Comparison of ENCODE assay signal across 23 cellular contexts in genomic region chr2:29691386-29691950, GRCh38.
DNase-seq lines count a peak whose midpoint lies in the region; ATAC-seq and TF ChIP-seq lines count a peak whose summit lies in the region.
"Had no signal": no experiment of that assay in that cellular context is flagged by ENCODE, and none has a peak within 500 bp of the region (broad histone marks: within the 10 kb centered on the region; RNA-seq: fewer than 3 reads in every experiment).

No MANE protein-coding gene starts in this region.

- H3K4me1 Mint-ChIP-seq in effector memory CD8-positive, alpha-beta T cell (ENCODE audit: low read depth in 2 of 2), result no peaks in the 10 kb centered on the region
- no peaks in the 10 kb centered on the region for H3K4me1 Mint-ChIP-seq in activated T-cell treated with anti-CD3 and anti-CD28 coated beads, Interleukin-2, amount 50 U/mL, for 72 hours (ENCODE audit: low read depth)
- H3K4me1 Mint-ChIP-seq: CD14-positive monocyte; CD8-positive, alpha-beta memory T cell had no signal

- no peaks in the 10 kb centered on the region for H3K36me3 Mint-ChIP-seq in effector memory CD8-positive, alpha-beta T cell (ENCODE audit: insufficient read depth)
- H3K36me3 Mint-ChIP-seq in activated T-cell treated with anti-CD3 and anti-CD28 coated beads, Interleukin-2, amount 50 U/mL, for 72 hours (ENCODE audit: insufficient read depth in 2 of 2), result no peaks in the 10 kb centered on the region
- H3K36me3 Mint-ChIP-seq: CD14-positive monocyte; CD8-positive, alpha-beta memory T cell had no signal

- TF ChIP-seq CTCF in cardiac muscle cell (IDR thresholded peaks at IDR 0.05; ENCODE audit: low read depth, low read length) (no peak), left ventricle myocardium inferior (IDR thresholded peaks at IDR 0.05; ENCODE audit: borderline replicate concordance) (no peak), gastroesophageal sphincter (IDR thresholded peaks at IDR 0.05) (no peak)

- 91 to 94% methylated on average over 2 of the region's 2 CpGs for WGBS in gastroesophageal sphincter (ENCODE audit: low coverage in 1 of 2), 2 donors

- no peaks in the 10 kb centered on the region for H3K27me3 ChIP-seq in cardiac muscle cell
- peaks cover 40% of the 10 kb centered on the region for H3K27me3 ChIP-seq in left ventricle myocardium inferior (ENCODE audit: low read depth)
- no peaks in the 10 kb centered on the region for H3K27me3 ChIP-seq in gastroesophageal sphincter
- H3K27me3 ChIP-seq: BE2C; BLaER1 treated with 17β-estradiol and CSF1 and Interleukin-3, amounts not matched to agents 10 nM and 100 nM had no signal

- no peaks in the 10 kb centered on the region for H3K9me3 Mint-ChIP-seq in effector memory CD8-positive, alpha-beta T cell
- no peaks in the 10 kb centered on the region for H3K9me3 Mint-ChIP-seq in activated T-cell treated with anti-CD3 and anti-CD28 coated beads, Interleukin-2, amount 50 U/mL, for 72 hours
- H3K9me3 Mint-ChIP-seq: CD4-positive, alpha-beta T cell; CD8-positive, alpha-beta memory T cell had no signal

- H3K27ac ChIP-seq in cardiac muscle cell (peak overlapping the region; percentile 60), left ventricle myocardium inferior (replicated peaks) (no peak overlapping the region), gastroesophageal sphincter (no peak overlapping the region)
- H3K27ac ChIP-seq: A549; BLaER1 treated with 17β-estradiol and CSF1 and Interleukin-3, amounts not matched to agents 10 nM and 100 nM; GM23248 had no signal

- no peak for ATAC-seq in effector memory CD8-positive, alpha-beta T cell (replicated peaks)
- ATAC-seq in gastroesophageal sphincter, result no peak
- ATAC-seq in activated T-cell treated with anti-CD3 and anti-CD28 coated beads, Interleukin-2, amount 50 U/mL, for 72 hours (replicated peaks in 1 of 2), result no peak
- ATAC-seq: A549 had no signal

- DNase-seq in cardiac muscle cell (ENCODE audit: low read depth in 1 of 2, low spot score in 1 of 2) (no peak), left ventricle myocardium inferior (no peak), kidney glomerular epithelial cell (lab: John Stamatoyannopoulos, UW) (peak; percentile 86), renal cortical epithelial cell (ENCODE audit: low read depth) (peak; percentile 82)
- no peak for DNase-seq in effector memory CD8-positive, alpha-beta T cell
- DNase-seq in activated T-cell treated with anti-CD3 and anti-CD28 coated beads, Interleukin-2, amount 50 U/mL, for 72 hours, result no peak
- DNase-seq: 8988T; ACHN; AML-193; BE2C; Calu3; CD4-positive, alpha-beta T cell; CD8-positive, alpha-beta memory T cell; DMS53; DMS79 treated with DMSO at 0.1 percent for 48 hours; GF-D8; GM23248; H7; HCEC 1CT had no signal

- H3K4me1 ChIP-seq in cardiac muscle cell (ENCODE audit: low read depth) (peaks cover 20% of the 10 kb centered on the region), left ventricle myocardium inferior (no peaks in the 10 kb centered on the region), gastroesophageal sphincter (no peaks in the 10 kb centered on the region)
- H3K4me1 ChIP-seq: A549 had no signal

- H3K36me3 ChIP-seq in cardiac muscle cell, result no peaks in the 10 kb centered on the region
- no peaks in the 10 kb centered on the region for H3K36me3 ChIP-seq in left ventricle myocardium inferior
- H3K36me3 ChIP-seq in gastroesophageal sphincter, result no peaks in the 10 kb centered on the region
- H3K36me3 ChIP-seq: BE2C; BLaER1 treated with 17β-estradiol and CSF1 and Interleukin-3, amounts not matched to agents 10 nM and 100 nM had no signal

- TF ChIP-seq EP300 in gastroesophageal sphincter (IDR thresholded peaks at IDR 0.05), result no peak

- H3K4me3 ChIP-seq in cardiac muscle cell, result no peak overlapping the region
- H3K4me3 ChIP-seq in left ventricle myocardium inferior, result no peak overlapping the region
- no peak overlapping the region for H3K4me3 ChIP-seq in gastroesophageal sphincter
- H3K4me3 ChIP-seq: A549; BLaER1 treated with 17β-estradiol and CSF1 and Interleukin-3, amounts not matched to agents 10 nM and 100 nM; GM23248 had no signal

- no peak overlapping the region for H3K4me3 Mint-ChIP-seq in effector memory CD8-positive, alpha-beta T cell
- no peak overlapping the region for H3K4me3 Mint-ChIP-seq in activated T-cell treated with anti-CD3 and anti-CD28 coated beads, Interleukin-2, amount 50 U/mL, for 72 hours
- H3K4me3 Mint-ChIP-seq: CD14-positive monocyte; CD4-positive, alpha-beta T cell; CD8-positive, alpha-beta memory T cell had no signal

- H3K9me3 ChIP-seq in cardiac muscle cell (ENCODE audit: low read depth) (no peaks in the 10 kb centered on the region), left ventricle myocardium inferior (replicated peaks) (no peaks in the 10 kb centered on the region), gastroesophageal sphincter (no peaks in the 10 kb centered on the region)
- H3K9me3 ChIP-seq: BE2C had no signal

- intact Hi-C loops in left ventricle myocardium inferior (cut with micrococcal nuclease), result no loop called here

- H3K27me3 Mint-ChIP-seq in effector memory CD8-positive, alpha-beta T cell, result peaks cover 52 to 56% of the 10 kb centered on the region in 2 donors
- H3K27me3 Mint-ChIP-seq in activated T-cell treated with anti-CD3 and anti-CD28 coated beads, Interleukin-2, amount 50 U/mL, for 72 hours (ENCODE audit: low read depth), result peaks cover 14% of the 10 kb centered on the region

- H3K27ac Mint-ChIP-seq in effector memory CD8-positive, alpha-beta T cell, result no peak overlapping the region
- no peak overlapping the region for H3K27ac Mint-ChIP-seq in activated T-cell treated with anti-CD3 and anti-CD28 coated beads, Interleukin-2, amount 50 U/mL, for 72 hours
- H3K27ac Mint-ChIP-seq: CD14-positive monocyte; CD4-positive, alpha-beta T cell; CD8-positive, alpha-beta memory T cell had no signal

- TF ChIP-seq POLR2A in gastroesophageal sphincter (IDR thresholded peaks at IDR 0.05), result no peak

Comparison
In these comparisons a context has a peak if more than half of its experiments do, and no peak if none do; other contexts are left out.
1. DNase-seq: peak in kidney glomerular epithelial cell (single experiment) and renal cortical epithelial cell (single experiment); none in cardiac muscle cell (0 of 2), left ventricle myocardium inferior (single experiment), effector memory CD8-positive, alpha-beta T cell (0 of 3) and activated T-cell treated with anti-CD3 and anti-CD28 coated beads, Interleukin-2, amount 50 U/mL, for 72 hours (0 of 2).